ENCODE assay signal across 8 cellular contexts in genomic region chr9:38619556-38620447, GRCh38. TPM values are rescaled to one million over a fixed set of nuclear protein-coding genes. Genes with fewer than 3 reads are reported as not detected.
DNase-seq lines count a peak whose midpoint lies in the region; ATAC-seq, FAIRE-seq and TF ChIP-seq lines count a peak whose summit lies in the region.

No MANE protein-coding gene starts in this region.

- H4K20me1 ChIP-seq in endothelial cell of umbilical vein (replicated peaks; ENCODE audit: control insufficient read depth, extremely low read depth, insufficient read depth, low read length): no peaks in the 10 kb centered on the region

- BruUV-seq in endothelial cell of umbilical vein (replicated peaks; lab: Mats Ljungman, UMichigan): no TSS peak

- H3K9me1 ChIP-seq in endothelial cell of umbilical vein (replicated peaks; ENCODE audit: control insufficient read depth, extremely low read depth, insufficient read depth, low read length): no peaks in the 10 kb centered on the region

- H3K27ac Mint-ChIP-seq in naive thymus-derived CD8-positive, alpha-beta T cell: peak overlapping the region in 2 of 10 donors; percentile 13 to 49

- DNase-seq in DMS53 (lab: John Stamatoyannopoulos, UW) (peak; percentile 52), DMS53 treated with DMSO at 0.1 percent for 48 hours (lab: John Stamatoyannopoulos, UW; ENCODE audit: unreplicated experiment) (no peak), endothelial cell of umbilical vein (ENCODE audit: low read depth, low spot score) (no peak), transverse colon (peak; percentile 46), HUDEP-2 (lab: John Stamatoyannopoulos, UW; ENCODE audit: unreplicated experiment in 76 of 76) (no peak)
- DNase-seq in activated CD4-positive, alpha-beta T cell treated with anti-CD3 and anti-CD28 coated beads, Interleukin-2, amount 50 U/mL, for 1 hour: peak; percentile 30
- DNase-seq in naive thymus-derived CD8-positive, alpha-beta T cell: peak in 4 of 10 donors; percentile 4 to 31 (median 6)

- H3K79me2 ChIP-seq in endothelial cell of umbilical vein (ENCODE audit: control insufficient read depth, insufficient read depth, low read length): no peaks in the 10 kb centered on the region

- peaks cover 2 to 18% (median 2%) of the 10 kb centered on the region in 3 donors for H3K36me3 Mint-ChIP-seq in naive thymus-derived CD8-positive, alpha-beta T cell

- dilution Hi-C loops in endothelial cell of umbilical vein (cut with MboI; ENCODE audit: extremely low pct_ligation_motif_present, low sequenced_read_pairs): no loop called here

- H3K4me1 ChIP-seq in endothelial cell of umbilical vein (ENCODE audit: control insufficient read depth, extremely low read depth, insufficient read depth, low read length) (peaks cover 21% of the 10 kb centered on the region), transverse colon (peaks cover 3 to 33% (median 19%) of the 10 kb centered on the region in 4 donors)

- no peak for ATAC-seq in naive thymus-derived CD8-positive, alpha-beta T cell
- ATAC-seq in HG03521 (IDR thresholded peaks at IDR 0.05; ENCODE audit: unreplicated experiment): no peak

- peaks cover 0 to 18% (median 6%) of the 10 kb centered on the region in 9 donors for H3K9me3 Mint-ChIP-seq in naive thymus-derived CD8-positive, alpha-beta T cell

- POLR2A ChIA-PET in endothelial cell of umbilical vein (lab: Charles Lee): no interaction called here
- POLR2A ChIA-PET in naive thymus-derived CD8-positive, alpha-beta T cell (lab: Charles Lee): no interaction called here

- no peak for TF ChIP-seq EP300 in transverse colon (IDR thresholded peaks at IDR 0.05; ENCODE audit: low read depth)

- TF ChIP-seq POLR2A in endothelial cell of umbilical vein (IDR thresholded peaks at IDR 0.05; ENCODE audit: low read depth, low read length) (no peak), transverse colon (IDR thresholded peaks at IDR 0.05) (no peak)

- intact Hi-C loops in endothelial cell of umbilical vein (cut with micrococcal nuclease): loop anchor here (5.0 kb wide), 1 partner anchor 52 kb away; no protein-coding TSS in a partner anchor
- intact Hi-C loops in transverse colon (cut with DNase I; ENCODE audit: low total_unique reads): no loop called here

- H3K4me3 Mint-ChIP-seq in naive thymus-derived CD8-positive, alpha-beta T cell: peak overlapping the region; percentile 77 to 94 (median 86)

- in situ Hi-C loops in transverse colon (cut with MboI; ENCODE audit: low pct_ligation_motif_present in 1 of 4, low pct_unique_long_range_greater_than_20kb in 1 of 4, low sequenced_read_pairs in 3 of 4): no loop called here

- no peaks in the 10 kb centered on the region for H3K36me3 ChIP-seq in endothelial cell of umbilical vein (ENCODE audit: control insufficient read depth in 2 of 2, extremely low read depth in 1 of 2, insufficient read depth in 2 of 2, low read length in 2 of 2)
- no peaks in the 10 kb centered on the region for H3K36me3 ChIP-seq in transverse colon

- H3K27ac ChIP-seq in endothelial cell of umbilical vein (ENCODE audit: insufficient read depth, low read depth, low read length) (no peak overlapping the region), transverse colon (peak overlapping the region; percentile 63 to 84 (median 82))

- H2AFZ ChIP-seq in endothelial cell of umbilical vein (ENCODE audit: low read depth, low read length): peak overlapping the region; percentile 88

- TF ChIP-seq CTCF in endothelial cell of umbilical vein (IDR thresholded peaks at IDR 0.05; ENCODE audit: extremely low read depth in 1 of 2, insufficient read depth in 1 of 2, low read depth in 1 of 2, low read length in 2 of 2) (no peak), transverse colon (IDR thresholded peaks at IDR 0.05) (no peak)

- H3K4me3 ChIP-seq in endothelial cell of umbilical vein (replicated peaks in 1 of 3; ENCODE audit: insufficient read depth in 1 of 3, low read depth in 1 of 3, low read length in 3 of 3): peak overlapping the region; percentile 29 to 52 (median 41)
- peak overlapping the region; percentile 23 to 54 (median 48) for H3K4me3 ChIP-seq in transverse colon

- CTCF ChIA-PET in endothelial cell of umbilical vein (lab: Charles Lee): interaction anchor here (0.6 to 1.3 kb wide), 3 partner anchors 10 to 24 kb away, joined by 3 to 4 read pairs (median 4); no protein-coding TSS in a partner anchor

- no peak for FAIRE-seq in endothelial cell of umbilical vein (lab: Jason Lieb, UNC)

- H3K27me3 Mint-ChIP-seq in naive thymus-derived CD8-positive, alpha-beta T cell: peaks cover 8 to 41% (median 26%) of the 10 kb centered on the region in 5 donors

- H3K9ac ChIP-seq in endothelial cell of umbilical vein (replicated peaks; ENCODE audit: extremely low read depth, insufficient read depth, low read length): no peak overlapping the region

- H3K9me3 ChIP-seq in endothelial cell of umbilical vein (replicated peaks; ENCODE audit: control insufficient read depth, insufficient read depth, low read length): no peaks in the 10 kb centered on the region
- peaks cover 0 to 13% of the 10 kb centered on the region in 2 donors for H3K9me3 ChIP-seq in transverse colon

- H3K4me1 Mint-ChIP-seq in naive thymus-derived CD8-positive, alpha-beta T cell: peaks cover 8 to 18% (median 14%) of the 10 kb centered on the region in 4 donors

- peak overlapping the region; percentile 77 for H3K4me2 ChIP-seq in endothelial cell of umbilical vein (ENCODE audit: insufficient read depth, low read length)

- H3K27me3 ChIP-seq in endothelial cell of umbilical vein (ENCODE audit: control insufficient read depth in 2 of 2, insufficient read depth in 2 of 2, low read length in 2 of 2) (peaks cover 22 to 46% of the 10 kb centered on the region in 2 experiments), transverse colon (peaks cover 76% of the 10 kb centered on the region)

- WGBS in transverse colon (ENCODE audit: low coverage in 1 of 2), 2 donors: 3 to 20% methylated on average over 4 to 34 of the region's 58 CpGs

TF ChIP-seq in endothelial cell of umbilical vein, 7 proteins besides CTCF, POLR2A, EP300 and RAD21:
- TF ChIP-seq EZH2 (IDR thresholded peaks at IDR 0.05; ENCODE audit: borderline replicate concordance, low read depth, low read length, severe bottlenecking) (peak; percentile 72), MYC (IDR thresholded peaks at IDR 0.05; ENCODE audit: low read depth, low read length) (no peak)

RNA-seq across cellular contexts. Expression of gene ANKRD18A, which starts 0.6 kb away (rescaled TPM):
- 0.21 TPM in 1 of 2 replicates, not detected in the other for total RNA-seq in endothelial cell of umbilical vein
- polyA plus RNA-seq in endothelial cell of umbilical vein: 0.11 and 3.2 TPM in 2 replicates
- polyA plus RNA-seq in endothelial cell of umbilical vein (2011; cell fraction: cytosol; rRNA removed): 0.11 and 0.12 TPM in 2 replicates
- polyA plus RNA-seq in endothelial cell of umbilical vein (2011; cell fraction: nucleus; rRNA removed): 0.60 and 4.1 TPM in 2 replicates
- polyA plus RNA-seq in endothelial cell of umbilical vein (2012): 0.15 TPM in 1 of 2 replicates, not detected in the other
- 0.36 TPM in 1 of 2 replicates, not detected in the other for polyA minus RNA-seq in endothelial cell of umbilical vein
- 1.2 TPM for polyA minus RNA-seq in endothelial cell of umbilical vein (2011; cell fraction: cytosol; rRNA and poly(A)+ RNA removed)
- polyA minus RNA-seq in endothelial cell of umbilical vein (2011; cell fraction: nucleus; rRNA and poly(A)+ RNA removed): 1.1 and 2.7 TPM in 2 replicates
- total RNA-seq in naive thymus-derived CD8-positive, alpha-beta T cell: 1 to 10 TPM; 1.5 to 2.8 TPM
- 1 to 10 TPM in 1 of 3 donors, under 1 TPM in 1, not detected in 1; 0.71 to 1.3 TPM for polyA plus RNA-seq in naive thymus-derived CD8-positive, alpha-beta T cell
- 10 to 100 TPM in 3 of 4 donors, 1 to 10 TPM in 1; 5.6 to 15.4 (median 12.5) TPM for total RNA-seq in transverse colon

Comparison
In these comparisons a context has a peak if more than half of its experiments do, and no peak if none do; other contexts are left out.
1. DNase-seq: peak in DMS53 (single experiment), activated CD4-positive, alpha-beta T cell treated with anti-CD3 and anti-CD28 coated beads, Interleukin-2, amount 50 U/mL, for 1 hour (single experiment) and transverse colon (single experiment); none in DMS53 treated with DMSO at 0.1 percent for 48 hours (single experiment), endothelial cell of umbilical vein (single experiment) and HUDEP-2 (0 of 76).